In the genomic region with DNA sequence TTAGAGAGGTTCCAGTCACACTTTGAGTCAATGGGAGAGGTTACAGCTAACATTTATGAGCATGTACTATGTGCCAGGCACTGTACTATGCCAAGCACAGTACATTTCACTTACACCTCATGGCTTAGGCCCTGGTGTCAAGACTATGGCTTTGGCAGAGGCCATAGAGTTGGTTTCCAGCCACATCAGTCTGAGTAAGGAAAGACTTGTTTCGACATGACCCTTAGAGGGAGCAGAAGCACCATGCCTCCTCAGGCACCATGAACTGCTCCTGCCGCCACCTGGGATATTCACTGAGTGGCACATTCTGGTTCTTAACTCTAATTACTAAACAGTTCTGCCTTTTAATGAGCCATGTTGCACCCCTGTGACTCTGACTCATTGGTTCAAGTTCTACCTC, we compare ENCODE assay signal across 9 cellular contexts. TPM values are rescaled to one million over a fixed set of nuclear protein-coding genes. Genes with fewer than 3 reads are reported as not detected.
DNase-seq lines count a peak whose midpoint lies in the region; ATAC-seq lines count a peak whose summit lies in the region.
"Had no signal": no experiment of that assay in that cellular context is flagged by ENCODE, and none has a peak within 500 bp of the region (broad histone marks: within the 10 kb centered on the region; RNA-seq: fewer than 3 reads in every experiment).

No MANE protein-coding gene starts in this region.

- H3K4me3 ChIP-seq in naive thymus-derived CD4-positive, alpha-beta T cell (ENCODE audit: low read length): no peak overlapping the region

- H3K27ac ChIP-seq in naive thymus-derived CD4-positive, alpha-beta T cell (ENCODE audit: low read depth, low read length): no peak overlapping the region

- peak overlapping the region; percentile 42 for H3K27ac Mint-ChIP-seq in dendritic cell treated with granulocyte-macrophage colony-stimulating factor and Interleukin-4, amounts not matched to agents 40 ng/mL and 50 ng/mL, for 4 days
- H3K27ac Mint-ChIP-seq in naive thymus-derived CD4-positive, alpha-beta T cell: peak overlapping the region in 7 of 9 donors; percentile 40 to 81 (median 59)

- H3K9me3 Mint-ChIP-seq in dendritic cell treated with granulocyte-macrophage colony-stimulating factor and Interleukin-4, amounts not matched to agents 40 ng/mL and 50 ng/mL, for 4 days: no peaks in the 10 kb centered on the region
- peaks cover 0 to 1% (median 0%) of the 10 kb centered on the region in 11 donors for H3K9me3 Mint-ChIP-seq in naive thymus-derived CD4-positive, alpha-beta T cell

- POLR2A ChIA-PET in naive thymus-derived CD4-positive, alpha-beta T cell (lab: Charles Lee): interaction anchor here (1.2 to 2.0 kb wide), 4 partner anchors 9 to 239 kb away, joined by 3 to 8 read pairs (median 6); partner anchors contain the start of genes DGUOK and MOB1A

- peaks cover 0 to 14% (median 0%) of the 10 kb centered on the region in 3 experiments for H3K36me3 ChIP-seq in naive thymus-derived CD4-positive, alpha-beta T cell (ENCODE audit: control insufficient read depth in 2 of 3, insufficient read depth in 3 of 3, low read length in 3 of 3)

- peak; percentile 78 for ATAC-seq in naive thymus-derived CD4-positive, alpha-beta T cell
- no peak for ATAC-seq in GM19324 (IDR thresholded peaks at IDR 0.05; ENCODE audit: low FRiP score, unreplicated experiment)

- H3K9me3 ChIP-seq in naive thymus-derived CD4-positive, alpha-beta T cell (ENCODE audit: control insufficient read depth in 2 of 3, low read length in 3 of 3): no peaks in the 10 kb centered on the region

- H3K36me3 Mint-ChIP-seq in dendritic cell treated with granulocyte-macrophage colony-stimulating factor and Interleukin-4, amounts not matched to agents 40 ng/mL and 50 ng/mL, for 4 days (ENCODE audit: low read depth): peaks cover 67% of the 10 kb centered on the region
- H3K36me3 Mint-ChIP-seq in naive thymus-derived CD4-positive, alpha-beta T cell: peaks cover 0 to 36% (median 7%) of the 10 kb centered on the region in 5 donors

- no peaks in the 10 kb centered on the region for H3K27me3 Mint-ChIP-seq in dendritic cell treated with granulocyte-macrophage colony-stimulating factor and Interleukin-4, amounts not matched to agents 40 ng/mL and 50 ng/mL, for 4 days
- H3K27me3 Mint-ChIP-seq in naive thymus-derived CD4-positive, alpha-beta T cell: no peaks in the 10 kb centered on the region

- H3K27me3 ChIP-seq in naive thymus-derived CD4-positive, alpha-beta T cell (ENCODE audit: control insufficient read depth in 2 of 2, insufficient read depth in 2 of 2, low read length in 2 of 2): no peaks in the 10 kb centered on the region

- intact Hi-C loops in dendritic cell treated with granulocyte-macrophage colony-stimulating factor and Interleukin-4, amounts not matched to agents 40 ng/mL and 50 ng/mL, for 4 days (cut with micrococcal nuclease): no loop called here
- intact Hi-C loops in naive thymus-derived CD4-positive, alpha-beta T cell (cut with micrococcal nuclease): loop anchor here in 1 of 2 donors (1.0 kb wide), 2 partner anchors 48 to 63 kb away; no protein-coding TSS in a partner anchor

- DNase-seq in ELF-1 (ENCODE audit: low read depth, low spot score) (peak; percentile 12), RPMI7951 (ENCODE audit: low read depth) (peak; percentile 58), amygdala (lab: John Stamatoyannopoulos, UW) (no peak), NCI-H128 (lab: John Stamatoyannopoulos, UW; ENCODE audit: unreplicated experiment) (no peak), HT-29 (ENCODE audit: low spot score) (no peak)
- peak in 7 of 9 donors; percentile 33 to 59 (median 46) for DNase-seq in naive thymus-derived CD4-positive, alpha-beta T cell

- H3K4me3 Mint-ChIP-seq in dendritic cell treated with granulocyte-macrophage colony-stimulating factor and Interleukin-4, amounts not matched to agents 40 ng/mL and 50 ng/mL, for 4 days: no peak overlapping the region
- H3K4me3 Mint-ChIP-seq in naive thymus-derived CD4-positive, alpha-beta T cell: peak overlapping the region in 8 of 10 donors; percentile 8 to 39 (median 29)

- peaks cover 44% of the 10 kb centered on the region for H3K4me1 Mint-ChIP-seq in dendritic cell treated with granulocyte-macrophage colony-stimulating factor and Interleukin-4, amounts not matched to agents 40 ng/mL and 50 ng/mL, for 4 days (ENCODE audit: low read depth)
- H3K4me1 Mint-ChIP-seq in naive thymus-derived CD4-positive, alpha-beta T cell: peaks cover 50 to 91% (median 80%) of the 10 kb centered on the region in 7 donors

- H3K4me1 ChIP-seq in naive thymus-derived CD4-positive, alpha-beta T cell (ENCODE audit: control insufficient read depth in 2 of 2, insufficient read depth in 2 of 2, low read length in 2 of 2): peaks cover 17 to 20% of the 10 kb centered on the region in 2 donors

- CTCF ChIA-PET in naive thymus-derived CD4-positive, alpha-beta T cell (lab: Charles Lee): interaction anchor here (0.8 to 1.7 kb wide), 3 partner anchors 12 to 208 kb away, joined by 3 to 7 read pairs (median 6); partner anchors contain the start of gene BOLA3

RNA-seq across cellular contexts. Expression of gene DGUOK, which starts 12.7 kb away (rescaled TPM):
- 161 and 169 TPM in 2 replicates for total RNA-seq in RPMI7951 (2014; rRNA removed; shearing (Covaris generic))
- total RNA-seq in naive thymus-derived CD4-positive, alpha-beta T cell: 10 to 100 TPM; 43.1 to 73.9 (median 65.8) TPM
- 100 to 1,000 TPM; 207 to 220 TPM for polyA plus RNA-seq in naive thymus-derived CD4-positive, alpha-beta T cell
- 47.5 and 58.6 TPM in 2 replicates for total RNA-seq in HT-29 (2014; rRNA removed; shearing (Covaris generic))

RNA-seq across cellular contexts. Expression of gene TET3, which starts 45.3 kb away (rescaled TPM):
- total RNA-seq in RPMI7951 (2014; rRNA removed; shearing (Covaris generic)): 3.4 and 3.6 TPM in 2 replicates
- 10 to 100 TPM; 19.1 to 38.6 (median 28.6) TPM for total RNA-seq in naive thymus-derived CD4-positive, alpha-beta T cell
- polyA plus RNA-seq in naive thymus-derived CD4-positive, alpha-beta T cell: 1 to 10 TPM in 1 of 2 donors, under 1 TPM in 1; 0.77 to 1.1 TPM
- 11.7 and 13.3 TPM in 2 replicates for total RNA-seq in HT-29 (2014; rRNA removed; shearing (Covaris generic))

RNA-seq across cellular contexts. Expression of gene ACTG2, which starts 46.6 kb away (rescaled TPM):
- total RNA-seq in RPMI7951 (2014; rRNA removed; shearing (Covaris generic)): 2.0 and 2.9 TPM in 2 replicates
- not detected for total RNA-seq in naive thymus-derived CD4-positive, alpha-beta T cell
- not detected for polyA plus RNA-seq in naive thymus-derived CD4-positive, alpha-beta T cell
- not detected in 2 replicates for total RNA-seq in HT-29 (2014; rRNA removed; shearing (Covaris generic))
- total RNA-seq: T-helper 1 cell treated with Interleukin-12 subunit alpha and Interleukin-12 subunit beta and Interleukin-4 antibody, amounts not matched to agents 30 ng/mL and 1 ng/mL, for 36 hours had no signal

Comparison
In these comparisons a context has a peak if more than half of its experiments do, and no peak if none do; other contexts are left out.
1. DNase-seq: peak in ELF-1 (single experiment), RPMI7951 (single experiment) and naive thymus-derived CD4-positive, alpha-beta T cell (7 of 9); none in amygdala (0 of 56), NCI-H128 (single experiment) and HT-29 (single experiment).